In the genomic region with DNA sequence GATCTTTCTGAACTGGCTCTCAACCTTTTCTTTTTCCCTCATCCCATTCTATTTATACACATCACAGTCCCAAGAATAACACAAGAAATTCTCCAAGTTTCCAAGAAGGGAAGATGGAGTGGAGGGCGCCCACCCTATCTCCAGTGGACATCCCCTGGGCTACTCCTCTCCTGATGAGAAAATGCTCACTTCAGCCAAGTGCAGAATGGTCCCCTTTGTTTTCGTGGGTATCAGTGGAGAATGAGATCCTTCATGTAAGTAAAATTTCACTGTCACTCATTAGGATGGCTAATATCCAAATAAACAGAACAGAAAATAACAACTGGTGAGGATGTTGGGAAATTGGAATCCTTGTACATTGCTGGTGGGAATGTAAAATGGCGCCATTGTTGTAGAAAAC, we compare ENCODE assay signal across 18 cellular contexts. TPM values are rescaled to one million over a fixed set of nuclear protein-coding genes. Genes with fewer than 3 reads are reported as not detected.
DNase-seq lines count a peak whose midpoint lies in the region; ATAC-seq and TF ChIP-seq lines count a peak whose summit lies in the region.
"Had no signal": no experiment of that assay in that cellular context is flagged by ENCODE, and none has a peak within 500 bp of the region (broad histone marks: within the 10 kb centered on the region; RNA-seq: fewer than 3 reads in every experiment).

No MANE protein-coding gene starts in this region.

- DNase-seq in hippocampal formation (lab: John Stamatoyannopoulos, UW), result peak; percentile 11 to 31
- DNase-seq in prostate gland (ENCODE audit: low spot score), result no peak
- no peak for DNase-seq in NCI-H526 treated with DMSO at 0.1 percent for 48 hours (lab: John Stamatoyannopoulos, UW)
- DNase-seq in DMS153 (lab: John Stamatoyannopoulos, UW), result no peak
- DNase-seq: MG63, NCI-H1105, NCI-H1694 treated with DMSO at 0.1 percent for 48 hours, NCI-H446, NCI-H82, Peyer's patch, Right ventricle myocardium superior had no signal

- no peaks in the 10 kb centered on the region for H3K27me3 Mint-ChIP-seq in brain

- no peaks in the 10 kb centered on the region for H3K9me3 ChIP-seq in prostate gland
- H3K9me3 ChIP-seq: BLaER1, MG63, Peyer's patch had no signal

- no peaks in the 10 kb centered on the region for H3K36me3 Mint-ChIP-seq in brain

- WGBS in prostate gland, result 58% methylated on average over 3 of the region's 3 CpGs
- WGBS in urinary bladder, result 78% methylated on average over 3 of the region's 3 CpGs

- H3K4me1 Mint-ChIP-seq in brain, result peaks cover 29% of the 10 kb centered on the region

- H3K27me3 ChIP-seq in prostate gland (replicated peaks; ENCODE audit: insufficient read depth), result no peaks in the 10 kb centered on the region
- H3K27me3 ChIP-seq: MG63, Peyer's patch had no signal

- TF ChIP-seq CTCF in brain (conservative IDR thresholded peaks at IDR 0.05), result no peak
- TF ChIP-seq CTCF in prostate gland (IDR thresholded peaks at IDR 0.05), result no peak

- peaks cover 2% of the 10 kb centered on the region for H3K4me1 ChIP-seq in prostate gland (replicated peaks)
- H3K4me1 ChIP-seq in urinary bladder (ENCODE audit: insufficient read depth), result no peaks in the 10 kb centered on the region
- H3K4me1 ChIP-seq: Peyer's patch had no signal

- no peak for ATAC-seq in HG02571 (IDR thresholded peaks at IDR 0.05; ENCODE audit: unreplicated experiment)
- ATAC-seq in HG03442 (IDR thresholded peaks at IDR 0.05; ENCODE audit: unreplicated experiment), result no peak
- ATAC-seq: HepG2 had no signal

- H3K27ac ChIP-seq in prostate gland, result peak overlapping the region; percentile 72 to 89
- peak overlapping the region; percentile 62 for H3K27ac ChIP-seq in urinary bladder (ENCODE audit: low read depth)
- H3K27ac ChIP-seq: BLaER1, KMS-11, Peyer's patch had no signal

- TF ChIP-seq POLR2A in prostate gland (IDR thresholded peaks at IDR 0.05), result no peak

- H3K4me3 ChIP-seq in prostate gland (peak overlapping the region in 1 of 2 donors; percentile 14), urinary bladder (ENCODE audit: low read depth, low read length) (no peak overlapping the region)
- H3K4me3 ChIP-seq: BLaER1, MG63, Peyer's patch had no signal

- intact Hi-C loops in prostate gland (cut with DNase I), result no loop called here

- H3K36me3 ChIP-seq in prostate gland (no peaks in the 10 kb centered on the region), urinary bladder (ENCODE audit: insufficient read depth) (no peaks in the 10 kb centered on the region)
- H3K36me3 ChIP-seq: BLaER1, MG63, Peyer's patch had no signal

- no peaks in the 10 kb centered on the region for H3K9me3 Mint-ChIP-seq in brain

- H3K27ac Mint-ChIP-seq in brain, result peak overlapping the region in 3 of 5 experiments; percentile 3 to 72 (median 66)

- no peak overlapping the region for H3K4me3 Mint-ChIP-seq in brain

RNA-seq across cellular contexts. Expression of a gene that starts 50.9 kb away (rescaled TPM):
- polyA plus RNA-seq in brain (ENCODE audit: insufficient read depth, low read depth, low replicate concordance) (51.6 TPM), urinary bladder (53.8 TPM)
- total RNA-seq in prostate gland (100 to 1,000 TPM; 231 to 299 TPM), urinary bladder (105 TPM)
- total RNA-seq: HepG2 had no signal
- polyA plus RNA-seq: HepG2 had no signal

Comparison
In these comparisons a context has a peak if more than half of its experiments do, and no peak if none do; other contexts are left out.
1. DNase-seq: peak in hippocampal formation (2 of 2); none in prostate gland (single experiment), NCI-H526 treated with DMSO at 0.1 percent for 48 hours (single experiment) and DMS153 (single experiment).